1 cellular context compared by ENCODE assay signal in genomic region chr6:151229401-151230276, GRCh38.
TF ChIP-seq lines count a peak whose summit lies in the region.

No MANE protein-coding gene starts in this region.

TF ChIP-seq in K562, 482 proteins besides CTCF, POLR2A, EP300 and RAD21 (continued from another document and continues in another):
- TF ChIP-seq TAL1 (IDR thresholded peaks at IDR 0.05) (peak; percentile 40; the same call in 1 of the 2 replicates), ZNF639 (CRISPR knock-in tag; conservative IDR thresholded peaks at IDR 0.05 in 1 of 2, IDR thresholded peaks at IDR 0.05 in 1 of 2) (no peak; a peak in 2 of 4 replicates), HDAC8 (tag; IDR thresholded peaks at IDR 0.05) (0 out of 2 replicates have a peak, but pooled peaks have one; percentile 30), ELF1 (tag; IDR thresholded peaks at IDR 0.05) (peak; percentile 42; the same call in 1 of the 2 replicates), NCOA6 (IDR thresholded peaks at IDR 0.05) (peak; percentile 61; the same call in 1 of the 2 replicates), CXXC5 (CRISPR knock-in tag; IDR thresholded peaks at IDR 0.05) (peak; percentile 47; the same call in 1 of the 2 replicates), ZHX1 (conservative IDR thresholded peaks at IDR 0.05; ENCODE audit: low read length) (no peak), MTA1 (IDR thresholded peaks at IDR 0.05; ENCODE audit: borderline replicate concordance) (peak; percentile 32; the same call in 1 of the 2 replicates), NFE2 (IDR thresholded peaks at IDR 0.05; ENCODE audit: low read depth) (peak; percentile 55; the same call in 1 of the 2 replicates), GTF2B (IDR thresholded peaks at IDR 0.05; ENCODE audit: extremely low read depth, insufficient read length) (no peak), ETS1 (conservative IDR thresholded peaks at IDR 0.05; ENCODE audit: control insufficient read depth, low read depth, low read length) (no peak), CREM (IDR thresholded peaks at IDR 0.05; ENCODE audit: low read depth) (peak; percentile 53; the same call in 1 of the 2 replicates), NR1H2 (CRISPR knock-in tag; IDR thresholded peaks at IDR 0.05) (no peak), ETV6 (IDR thresholded peaks at IDR 0.05; ENCODE audit: borderline replicate concordance in 1 of 2, low read depth in 2 of 2, low read length in 1 of 2) (no peak), ETV6 (CRISPR knock-in tag; IDR thresholded peaks at IDR 0.05; ENCODE audit: borderline replicate concordance) (no peak), NCOA1 (IDR thresholded peaks at IDR 0.05; ENCODE audit: low read depth) (peak; percentile 68), JUND (IDR thresholded peaks at IDR 0.05; ENCODE audit: borderline replicate concordance, low read depth, low read length) (peak; percentile 82), JUND (tag; IDR thresholded peaks at IDR 0.05; ENCODE audit: borderline replicate concordance, low read depth, low read length) (peak; percentile 84; the same call in 2 of the 3 replicates), ZNF431 (CRISPR knock-in tag; IDR thresholded peaks at IDR 0.05) (no peak), FOXM1 (IDR thresholded peaks at IDR 0.05; ENCODE audit: low read depth) (no peak), FOXM1 (CRISPR knock-in tag; IDR thresholded peaks at IDR 0.05; ENCODE audit: low read depth) (no peak), HOXB6 (CRISPR knock-in tag; IDR thresholded peaks at IDR 0.05; ENCODE audit: borderline replicate concordance) (no peak), MTA3 (IDR thresholded peaks at IDR 0.05; ENCODE audit: borderline replicate concordance) (0 out of 2 replicates have a peak, but pooled peaks have one; percentile 32), NFXL1 (CRISPR knock-in tag; IDR thresholded peaks at IDR 0.05) (no peak), ZNF75A (CRISPR knock-in tag; IDR thresholded peaks at IDR 0.05) (no peak), ZBTB1 (CRISPR knock-in tag; IDR thresholded peaks at IDR 0.05; ENCODE audit: borderline replicate concordance, low read depth) (no peak), ESRRB (CRISPR knock-in tag; IDR thresholded peaks at IDR 0.05; ENCODE audit: borderline replicate concordance) (no peak), ZFP30 (CRISPR knock-in tag; IDR thresholded peaks at IDR 0.05; ENCODE audit: borderline replicate concordance) (no peak), SMARCB1 (IDR thresholded peaks at IDR 0.05; ENCODE audit: insufficient read length, low read depth) (no peak), TCF15 (CRISPR knock-in tag; IDR thresholded peaks at IDR 0.05) (no peak), BRD9 (IDR thresholded peaks at IDR 0.05; ENCODE audit: low read depth, partially characterized antibody) (peak; percentile 68), BHLHE40 (IDR thresholded peaks at IDR 0.05; ENCODE audit: low read length) (peak; percentile 69), RBFOX2 (IDR thresholded peaks at IDR 0.05; ENCODE audit: low read depth, low read length) (peak; percentile 40; the same call in 1 of the 2 replicates), KLF1 (tag; IDR thresholded peaks at IDR 0.05) (peak; percentile 90), EP400 (IDR thresholded peaks at IDR 0.05) (peak; percentile 60), HLTF (IDR thresholded peaks at IDR 0.05) (no peak; the same call in 1 of the 2 replicates), ZNF444 (CRISPR knock-in tag; IDR thresholded peaks at IDR 0.05) (no peak), RFX1 (IDR thresholded peaks at IDR 0.05) (peak; percentile 85), MECOM (CRISPR knock-in tag; IDR thresholded peaks at IDR 0.05) (no peak), ZNF277 (CRISPR knock-in tag; IDR thresholded peaks at IDR 0.05; ENCODE audit: borderline replicate concordance) (no peak), ZNF121 (CRISPR knock-in tag; conservative IDR thresholded peaks at IDR 0.05) (no peak), ZKSCAN3 (CRISPR knock-in tag; IDR thresholded peaks at IDR 0.05) (no peak), MAZ (CRISPR knock-in tag; conservative IDR thresholded peaks at IDR 0.05 in 1 of 2, IDR thresholded peaks at IDR 0.05 in 1 of 2) (peak in 1 of 2 experiments; percentile 62; a peak in 1 of 4 replicates), ZNF24 (IDR thresholded peaks at IDR 0.05) (no peak), TCF3 (CRISPR knock-in tag; IDR thresholded peaks at IDR 0.05) (peak; percentile 79), E2F8 (IDR thresholded peaks at IDR 0.05; ENCODE audit: low read depth, partially characterized antibody) (peak; percentile 26), RAD51 (IDR thresholded peaks at IDR 0.05; ENCODE audit: borderline replicate concordance, low read depth) (no peak), KLF13 (tag; IDR thresholded peaks at IDR 0.05; ENCODE audit: borderline replicate concordance, low read depth) (no peak), BRD4 (IDR thresholded peaks at IDR 0.05) (no peak; the same call in none of the 2 replicates), NUFIP1 (IDR thresholded peaks at IDR 0.05; ENCODE audit: partially characterized antibody) (no peak), RNF2 (IDR thresholded peaks at IDR 0.05) (peak; percentile 79), ZNF197 (CRISPR knock-in tag; IDR thresholded peaks at IDR 0.05; ENCODE audit: low read depth) (peak; percentile 93), FOXJ2 (tag; IDR thresholded peaks at IDR 0.05) (no peak), PTBP1 (IDR thresholded peaks at IDR 0.05; ENCODE audit: low read depth, low read length) (no peak), CTCFL (IDR thresholded peaks at IDR 0.05; ENCODE audit: borderline replicate concordance, insufficient read depth, low read depth, low read length, poor library complexity, severe bottlenecking) (no peak), JUN (IDR thresholded peaks at IDR 0.05; ENCODE audit: borderline replicate concordance, low read depth, low read length) (no peak), JUN (CRISPR knock-in tag; IDR thresholded peaks at IDR 0.05; ENCODE audit: borderline replicate concordance) (peak; percentile 71; the same call in 1 of the 2 replicates), LCOR (CRISPR knock-in tag; IDR thresholded peaks at IDR 0.05) (0 out of 2 replicates have a peak, but pooled peaks have one; percentile 73), TRIM25 (IDR thresholded peaks at IDR 0.05; ENCODE audit: borderline replicate concordance) (no peak), PHTF2 (CRISPR knock-in tag; IDR thresholded peaks at IDR 0.05) (no peak), CBFA2T3 (IDR thresholded peaks at IDR 0.05) (peak; percentile 74), HMG20A (CRISPR knock-in tag; conservative IDR thresholded peaks at IDR 0.05) (no peak)
